ENCODE assay signal across 8 cellular contexts in genomic region chr5:101390317-101390908, GRCh38.
DNase-seq lines count a peak whose midpoint lies in the region; ATAC-seq and TF ChIP-seq lines count a peak whose summit lies in the region.

No MANE protein-coding gene starts in this region.

- no peaks in the 10 kb centered on the region for H3K36me3 ChIP-seq in esophagus muscularis mucosa
- no peaks in the 10 kb centered on the region for H3K36me3 ChIP-seq in parathyroid adenoma (ENCODE audit: control insufficient read depth, insufficient read depth, low read length)

- no peak for TF ChIP-seq POLR2A in esophagus muscularis mucosa (IDR thresholded peaks at IDR 0.05; ENCODE audit: low read depth)

- ATAC-seq in HG03469 (IDR thresholded peaks at IDR 0.05; ENCODE audit: unreplicated experiment), result peak; percentile 61
- no peak for ATAC-seq in stimulated activated effector memory CD8-positive, alpha-beta T cell treated with anti-CD3 and anti-CD28 coated beads, Interleukin-12 subunit alpha, Interleukin-12 subunit beta, amount 100 ng/mL, for 72 hours

- no peaks in the 10 kb centered on the region for H3K9me3 Mint-ChIP-seq in stimulated activated effector memory CD8-positive, alpha-beta T cell treated with anti-CD3 and anti-CD28 coated beads, Interleukin-12 subunit alpha, Interleukin-12 subunit beta, amount 100 ng/mL, for 72 hours

- H3K9me3 ChIP-seq in esophagus muscularis mucosa (no peaks in the 10 kb centered on the region), parathyroid adenoma (ENCODE audit: control insufficient read depth, low read length) (no peaks in the 10 kb centered on the region)

- no peak overlapping the region for H3K4me3 Mint-ChIP-seq in stimulated activated effector memory CD8-positive, alpha-beta T cell treated with anti-CD3 and anti-CD28 coated beads, Interleukin-12 subunit alpha, Interleukin-12 subunit beta, amount 100 ng/mL, for 72 hours

- H3K79me2 ChIP-seq in parathyroid adenoma, result no peaks in the 10 kb centered on the region

- no peak overlapping the region for H3K4me3 ChIP-seq in esophagus muscularis mucosa
- no peak overlapping the region for H3K4me3 ChIP-seq in parathyroid adenoma (ENCODE audit: low read depth, low read length)

- H3K4me1 ChIP-seq in esophagus muscularis mucosa (no peaks in the 10 kb centered on the region), parathyroid adenoma (no peaks in the 10 kb centered on the region)

- intact Hi-C loops in esophagus muscularis mucosa (cut with DNase I), result no loop called here

- H3K27me3 ChIP-seq in esophagus muscularis mucosa, result no peaks in the 10 kb centered on the region
- H3K27me3 ChIP-seq in parathyroid adenoma (ENCODE audit: control insufficient read depth, insufficient read depth, low read length), result no peaks in the 10 kb centered on the region

- H3K27ac ChIP-seq in esophagus muscularis mucosa (replicated peaks in 1 of 4), result no peak overlapping the region
- no peak overlapping the region for H3K27ac ChIP-seq in parathyroid adenoma

- 18% methylated on average over 4 of the region's 4 CpGs for WGBS in esophagus muscularis mucosa

- no peak overlapping the region for H3K4me2 ChIP-seq in parathyroid adenoma (ENCODE audit: low read length)

- DNase-seq in A172 (ENCODE audit: low spot score) (peak; percentile 64), G401 (ENCODE audit: low spot score) (peak; percentile 43), RPMI7951 (ENCODE audit: low read depth) (peak; percentile 24), esophagus muscularis mucosa (ENCODE audit: extremely low spot score) (no peak), HuH-7.5 (ENCODE audit: low spot score) (no peak)
- DNase-seq in stimulated activated effector memory CD8-positive, alpha-beta T cell treated with anti-CD3 and anti-CD28 coated beads, Interleukin-12 subunit alpha, Interleukin-12 subunit beta, amount 100 ng/mL, for 72 hours (ENCODE audit: low spot score in 2 of 2), result no peak

- H3K36me3 Mint-ChIP-seq in stimulated activated effector memory CD8-positive, alpha-beta T cell treated with anti-CD3 and anti-CD28 coated beads, Interleukin-12 subunit alpha, Interleukin-12 subunit beta, amount 100 ng/mL, for 72 hours, result no peaks in the 10 kb centered on the region

- no peak overlapping the region for H2AFZ ChIP-seq in parathyroid adenoma

- no peak overlapping the region for H3K27ac Mint-ChIP-seq in stimulated activated effector memory CD8-positive, alpha-beta T cell treated with anti-CD3 and anti-CD28 coated beads, Interleukin-12 subunit alpha, Interleukin-12 subunit beta, amount 100 ng/mL, for 72 hours

- no peak overlapping the region for H3K9ac ChIP-seq in parathyroid adenoma

- TF ChIP-seq CTCF in esophagus muscularis mucosa (IDR thresholded peaks at IDR 0.05) (peak in 2 of 3 experiments; percentile 35 to 41), parathyroid adenoma (IDR thresholded peaks at IDR 0.05) (peak; percentile 28)

- no peaks in the 10 kb centered on the region for H3K4me1 Mint-ChIP-seq in stimulated activated effector memory CD8-positive, alpha-beta T cell treated with anti-CD3 and anti-CD28 coated beads, Interleukin-12 subunit alpha, Interleukin-12 subunit beta, amount 100 ng/mL, for 72 hours

- TF ChIP-seq EP300 in esophagus muscularis mucosa (IDR thresholded peaks at IDR 0.05), result no peak

- in situ Hi-C loops in G401 (cut with HindIII; ENCODE audit: low sequenced_read_pairs), result no loop called here

Comparison
In these comparisons a context has a peak if more than half of its experiments do, and no peak if none do; other contexts are left out.
1. DNase-seq: peak in A172 (single experiment), G401 (single experiment) and RPMI7951 (single experiment); none in esophagus muscularis mucosa (single experiment), stimulated activated effector memory CD8-positive, alpha-beta T cell treated with anti-CD3 and anti-CD28 coated beads, Interleukin-12 subunit alpha, Interleukin-12 subunit beta, amount 100 ng/mL, for 72 hours (0 of 2) and HuH-7.5 (single experiment).